Comparison of ENCODE assay signal across 28 cellular contexts in genomic region chr9:137506274-137506673, GRCh38. TPM values are rescaled to one million over a fixed set of nuclear protein-coding genes. Genes with fewer than 3 reads are reported as not detected.
DNase-seq lines count a peak whose midpoint lies in the region; ATAC-seq and TF ChIP-seq lines count a peak whose summit lies in the region.
"Had no signal": no experiment of that assay in that cellular context is flagged by ENCODE, and none has a peak within 500 bp of the region (broad histone marks: within the 10 kb centered on the region; RNA-seq: fewer than 3 reads in every experiment).

No MANE protein-coding gene starts in this region.

- peaks cover 10% of the 10 kb centered on the region for H3K36me3 Mint-ChIP-seq in mesothelial cell of epicardium
- H3K36me3 Mint-ChIP-seq: activated naive CD8-positive, alpha-beta T cell had no signal

- H3K18ac ChIP-seq in neuronal stem cell (ENCODE audit: low read length), result peak overlapping the region; percentile 42

- peak overlapping the region; percentile 17 for H2BK120ac ChIP-seq in neuronal stem cell (ENCODE audit: low read depth, low read length)

- WGBS in neuronal stem cell (ENCODE audit: extremely low coverage in 2 of 2, insufficient read length in 2 of 2, insufficient replicate concordance in 1 of 2), 2 donors, result no CpG with 5 or more reads among the region's 15 CpGs

- DNase-seq in Caki2 (ENCODE audit: low read depth), result peak; percentile 84
- DNase-seq in H7, result peak; percentile 22
- DNase-seq in RWPE1 (ENCODE audit: low spot score), result peak; percentile 80
- DNase-seq in neuronal stem cell (ENCODE audit: low spot score), result no peak
- DNase-seq in GM10248 (ENCODE audit: extremely low spot score), result no peak
- no peak for DNase-seq in RKO (ENCODE audit: low spot score)
- DNase-seq in mesothelial cell of epicardium (ENCODE audit: low spot score in 2 of 2, unreplicated experiment in 2 of 2), result no peak
- DNase-seq: activated CD4-positive, alpha-beta T cell treated with anti-CD3 and anti-CD28 coated beads for 48 hours; activated CD8-positive, alpha-beta memory T cell treated with anti-CD3 and anti-CD28 coated beads for 24 hours; activated effector memory CD4-positive, alpha-beta T cell treated with Interleukin-2 at 50 U/mL for 16 hours; anterior cingulate cortex; CD4-positive, alpha-beta memory T cell; effector memory CD4-positive, alpha-beta T cell; erythroblast; NCI-H1092; NCI-H187 treated with DMSO at 0.1 percent for 48 hours; NCI-H748 treated with DMSO at 0.1 percent for 48 hours; right lobe of liver; SHP77 treated with DMSO at 0.1 percent for 48 hours; stimulated activated naive CD4-positive, alpha-beta T cell; T-helper 9 cell; testis; WERI-Rb-1 had no signal

- H3K9ac ChIP-seq in neuronal stem cell (ENCODE audit: low read depth, low read length, poor library complexity), result no peak overlapping the region

- peaks cover 2% of the 10 kb centered on the region for H3K4me1 Mint-ChIP-seq in mesothelial cell of epicardium

- H3K4me1 ChIP-seq in neuronal stem cell (ENCODE audit: control insufficient read depth in 2 of 2, insufficient read depth in 1 of 2, low read depth in 1 of 2, low read length in 2 of 2), result no peaks in the 10 kb centered on the region
- H3K4me1 ChIP-seq: right lobe of liver, testis, vagina had no signal

- no peaks in the 10 kb centered on the region for H3K79me1 ChIP-seq in neuronal stem cell (ENCODE audit: low read depth, low read length)

- H3K14ac ChIP-seq in neuronal stem cell (ENCODE audit: low read length), result no peak overlapping the region

- H3K27ac ChIP-seq in RWPE1 (no peak overlapping the region), neuronal stem cell (replicated peaks; ENCODE audit: low read length) (no peak overlapping the region)
- H3K27ac ChIP-seq: coronary artery, right lobe of liver, testis, vagina, WERI-Rb-1 had no signal

- no peak overlapping the region for H3K4me3 ChIP-seq in H7 (ENCODE audit: insufficient read depth, low read depth, low read length)
- peak overlapping the region in 1 of 2 donors; percentile 34 for H3K4me3 ChIP-seq in neuronal stem cell (ENCODE audit: low read length in 2 of 2)
- H3K4me3 ChIP-seq: coronary artery, right lobe of liver, testis, vagina had no signal

- no peak overlapping the region for H4K8ac ChIP-seq in neuronal stem cell (ENCODE audit: low read depth, low read length)

- H3K9me3 Mint-ChIP-seq in mesothelial cell of epicardium, result peaks cover 25% of the 10 kb centered on the region

- no peak overlapping the region for H3K4ac ChIP-seq in neuronal stem cell (ENCODE audit: low read length)

- H3K4me3 Mint-ChIP-seq in mesothelial cell of epicardium, result no peak overlapping the region
- H3K4me3 Mint-ChIP-seq: activated naive CD8-positive, alpha-beta T cell; CD4-positive, alpha-beta memory T cell; neural crest cell had no signal

- H2BK5ac ChIP-seq in neuronal stem cell (ENCODE audit: low read length), result no peak overlapping the region

- CTCF ChIA-PET in RWPE1 (lab: Yijun Ruan, JAX) (interaction anchor here (0.7 to 1.4 kb wide), 4 partner anchors 15 to 835 kb away, joined by 3 read pairs; no protein-coding TSS in a partner anchor), GM10248 (lab: Yijun Ruan, JAX) (interaction anchor here (1.1 to 1.7 kb wide), 2 partner anchors 18 to 25 kb away, joined by 3 to 4 read pairs; no protein-coding TSS in a partner anchor)

- ATAC-seq in GM18858 (IDR thresholded peaks at IDR 0.05; ENCODE audit: unreplicated experiment), result no peak

- peak overlapping the region; percentile 5 for H3K23ac ChIP-seq in neuronal stem cell (ENCODE audit: low read depth, low read length, poor library complexity)

- H3K27me3 Mint-ChIP-seq in mesothelial cell of epicardium (ENCODE audit: low read depth), result peaks cover 8% of the 10 kb centered on the region
- H3K27me3 Mint-ChIP-seq: activated naive CD8-positive, alpha-beta T cell; CD4-positive, alpha-beta memory T cell had no signal

- TF ChIP-seq CTCF in RWPE1 (conservative IDR thresholded peaks at IDR 0.05; ENCODE audit: low read depth) (0 out of 2 replicates have a peak, but pooled peaks have one; percentile 10), GM10248 (IDR thresholded peaks at IDR 0.05; ENCODE audit: control extremely low read depth, extremely low read depth, low read depth, missing control alignments) (no peak), mesothelial cell of epicardium (IDR thresholded peaks at IDR 0.05; ENCODE audit: unreplicated experiment) (no peak)

- H2AK5ac ChIP-seq in neuronal stem cell (ENCODE audit: low read depth, low read length), result no peak overlapping the region

- no peaks in the 10 kb centered on the region for H3K27me3 ChIP-seq in H7 (ENCODE audit: control insufficient read depth, insufficient read depth, low read length)
- no peaks in the 10 kb centered on the region for H3K27me3 ChIP-seq in neuronal stem cell (ENCODE audit: control insufficient read depth in 3 of 3, insufficient read depth in 3 of 3, low read depth in 1 of 3, low read length in 3 of 3)
- H3K27me3 ChIP-seq: right lobe of liver, testis, vagina had no signal

- no peak overlapping the region for H3K27ac Mint-ChIP-seq in mesothelial cell of epicardium
- H3K27ac Mint-ChIP-seq: activated naive CD8-positive, alpha-beta T cell; CD4-positive, alpha-beta memory T cell had no signal

- in situ Hi-C loops in Caki2 (cut with HindIII; ENCODE audit: low pct_unique_long_range_greater_than_20kb, low sequenced_read_pairs), result no loop called here

- no peak overlapping the region for H4K91ac ChIP-seq in neuronal stem cell (ENCODE audit: low read depth, low read length, poor library complexity)

- H3K36me3 ChIP-seq in H7 (replicated peaks; ENCODE audit: control insufficient read depth, insufficient read depth, low read length) (no peaks in the 10 kb centered on the region), neuronal stem cell (replicated peaks in 1 of 2; ENCODE audit: control insufficient read depth in 2 of 2, insufficient read depth in 2 of 2, low read length in 2 of 2) (no peaks in the 10 kb centered on the region)
- H3K36me3 ChIP-seq: right lobe of liver, WERI-Rb-1 had no signal

- POLR2A ChIA-PET in RWPE1 (lab: Yijun Ruan, JAX; ENCODE audit: low non-redundant PET), result no interaction called here
- POLR2A ChIA-PET in GM10248 (lab: Yijun Ruan, JAX), result no interaction called here

- H2AFZ ChIP-seq in neuronal stem cell (ENCODE audit: low read length), result no peak overlapping the region

- H3K9me3 ChIP-seq in neuronal stem cell (replicated peaks in 1 of 2; ENCODE audit: control insufficient read depth in 2 of 2, insufficient read depth in 1 of 2, low read depth in 1 of 2, low read length in 2 of 2), result peaks cover 0 to 16% of the 10 kb centered on the region in 2 donors
- H3K9me3 ChIP-seq: right lobe of liver, testis, vagina had no signal

- H2BK12ac ChIP-seq in neuronal stem cell (ENCODE audit: low read length), result no peak overlapping the region

- no peak overlapping the region for H3K4me2 ChIP-seq in neuronal stem cell (ENCODE audit: insufficient read depth, low read length, poor library complexity, severe bottlenecking)

- no peak overlapping the region for H2BK15ac ChIP-seq in neuronal stem cell (ENCODE audit: low read length)

RNA-seq across cellular contexts. Expression of gene PNPLA7, which starts 43.9 kb away (rescaled TPM):
- total RNA-seq in Caki2 (2014; rRNA removed; shearing (Covaris generic); ENCODE audit: low replicate concordance), result 0.09 and 0.98 TPM in 2 replicates
- total RNA-seq in H7 (2014; rRNA removed; shearing (Covaris generic)), result 0.07 and 0.14 TPM in 2 replicates
- 0.38 TPM for polyA plus RNA-seq in neuronal stem cell (2013, experiment 1 of 2)
- 0.29 TPM for polyA plus RNA-seq in neuronal stem cell (2013, experiment 2 of 2)
- 5.3 to 5.7 TPM (median 5.6 TPM) in 3 replicates for total RNA-seq in mesothelial cell of epicardium

RNA-seq across cellular contexts. Expression of gene MRPL41, which starts 45.4 kb away (rescaled TPM):
- total RNA-seq in Caki2 (2014; rRNA removed; shearing (Covaris generic); ENCODE audit: low replicate concordance), result 65.2 and 71.9 TPM in 2 replicates
- 74.5 and 78.8 TPM in 2 replicates for total RNA-seq in H7 (2014; rRNA removed; shearing (Covaris generic))
- 39.7 TPM for polyA plus RNA-seq in neuronal stem cell (2013, experiment 1 of 2)
- polyA plus RNA-seq in neuronal stem cell (2013, experiment 2 of 2), result 37.4 TPM
- 22.7 to 26.6 TPM (median 26.2 TPM) in 3 replicates for total RNA-seq in mesothelial cell of epicardium

RNA-seq across cellular contexts. Expression of gene NSMF, which starts 47.1 kb away (rescaled TPM):
- total RNA-seq in Caki2 (2014; rRNA removed; shearing (Covaris generic); ENCODE audit: low replicate concordance), result 33.8 and 41.5 TPM in 2 replicates
- 37.9 and 39.0 TPM in 2 replicates for total RNA-seq in H7 (2014; rRNA removed; shearing (Covaris generic))
- polyA plus RNA-seq in neuronal stem cell (2013, experiment 1 of 2), result 46.8 TPM
- polyA plus RNA-seq in neuronal stem cell (2013, experiment 2 of 2), result 45.0 TPM
- total RNA-seq in mesothelial cell of epicardium, result 85.3 to 85.6 TPM (median 85.3 TPM) in 3 replicates

Comparison
In these comparisons a context has a peak if more than half of its experiments do, and no peak if none do; other contexts are left out.
1. DNase-seq: peak in Caki2 (single experiment), H7 (single experiment) and RWPE1 (single experiment); none in neuronal stem cell (single experiment), GM10248 (single experiment), RKO (single experiment) and mesothelial cell of epicardium (0 of 2).